In the genomic region with DNA sequence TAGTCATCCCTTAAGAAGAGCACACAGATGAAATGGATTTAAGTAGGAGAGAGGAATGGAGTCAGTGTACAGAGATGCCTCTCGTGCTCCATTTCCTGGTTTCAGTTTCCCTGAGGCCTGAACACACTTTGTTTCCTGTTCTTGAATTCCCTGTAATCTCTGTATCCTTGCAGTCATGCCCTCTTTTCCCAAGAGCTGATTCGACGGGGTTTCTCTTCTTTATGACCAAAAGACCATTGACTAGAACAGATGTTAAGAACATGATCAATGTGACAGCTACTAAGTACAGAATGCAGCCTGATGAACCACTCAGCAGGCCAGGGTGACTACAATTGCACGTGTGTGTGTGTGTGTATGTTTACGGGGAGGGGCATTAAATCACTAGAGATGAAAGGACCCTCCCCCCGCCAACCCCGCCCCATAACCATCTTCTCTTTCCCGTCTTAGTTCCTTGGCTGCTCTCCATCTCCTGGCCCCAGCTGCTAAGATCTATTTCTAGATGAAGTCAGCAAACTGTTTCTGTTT, we compare ENCODE assay signal across 1 cellular context.
TF ChIP-seq lines count a peak whose summit lies in the region.

No MANE protein-coding gene starts in this region.

TF ChIP-seq in HEK293, 187 proteins besides CTCF, POLR2A, EP300 and RAD21 (continued from another document):
- TF ChIP-seq, protein P1, sequence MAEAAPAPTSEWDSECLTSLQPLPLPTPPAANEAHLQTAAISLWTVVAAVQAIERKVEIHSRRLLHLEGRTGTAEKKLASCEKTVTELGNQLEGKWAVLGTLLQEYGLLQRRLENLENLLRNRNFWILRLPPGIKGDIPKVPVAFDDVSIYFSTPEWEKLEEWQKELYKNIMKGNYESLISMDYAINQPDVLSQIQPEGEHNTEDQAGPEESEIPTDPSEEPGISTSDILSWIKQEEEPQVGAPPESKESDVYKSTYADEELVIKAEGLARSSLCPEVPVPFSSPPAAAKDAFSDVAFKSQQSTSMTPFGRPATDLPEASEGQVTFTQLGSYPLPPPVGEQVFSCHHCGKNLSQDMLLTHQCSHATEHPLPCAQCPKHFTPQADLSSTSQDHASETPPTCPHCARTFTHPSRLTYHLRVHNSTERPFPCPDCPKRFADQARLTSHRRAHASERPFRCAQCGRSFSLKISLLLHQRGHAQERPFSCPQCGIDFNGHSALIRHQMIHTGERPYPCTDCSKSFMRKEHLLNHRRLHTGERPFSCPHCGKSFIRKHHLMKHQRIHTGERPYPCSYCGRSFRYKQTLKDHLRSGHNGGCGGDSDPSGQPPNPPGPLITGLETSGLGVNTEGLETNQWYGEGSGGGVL (tag by site-specific recombination; IDR thresholded peaks at IDR 0.05): peak; percentile 67
